22 cellular contexts compared by ENCODE assay signal in the genomic region with DNA sequence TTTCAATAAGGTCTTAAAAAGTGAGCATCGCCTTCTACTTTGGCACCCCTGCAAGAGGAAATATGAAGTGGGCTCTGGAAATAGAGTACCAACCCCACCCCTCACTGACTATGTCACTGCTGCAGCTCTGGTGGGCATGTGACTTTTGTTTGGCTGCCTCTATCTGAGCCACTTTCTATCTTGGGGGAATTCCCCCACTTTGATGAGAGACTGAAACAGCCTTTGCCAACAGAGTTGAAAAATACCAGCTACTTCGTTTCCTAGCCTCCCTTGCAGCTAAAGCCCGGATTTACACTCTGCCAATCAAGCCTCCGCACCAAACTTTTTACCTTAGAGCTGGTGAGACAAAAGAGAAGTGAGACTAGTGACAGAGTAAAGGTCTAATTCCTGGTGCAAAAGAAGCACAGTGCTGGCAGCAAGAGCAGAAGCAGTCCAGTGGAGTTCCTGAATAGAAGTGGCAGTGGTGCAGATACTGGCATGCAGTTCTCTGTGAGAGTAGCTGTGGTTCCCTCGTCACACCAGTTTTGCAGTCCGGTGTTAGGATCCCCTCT. TPM values are rescaled to one million over a fixed set of nuclear protein-coding genes. Genes with fewer than 3 reads are reported as not detected.
"Had no signal": no experiment of that assay in that cellular context is flagged by ENCODE, and none has a peak within 500 bp of the region (broad histone marks: within the 10 kb centered on the region; RNA-seq: fewer than 3 reads in every experiment).

No MANE protein-coding gene starts in this region.

- DNase-seq: KBM-7, MG63, NCI-H1092 treated with DMSO at 0.1 percent for 48 hours, NCI-H1436, NCI-H187, NCI-H2029, NCI-H2081 treated with DMSO at 0.1 percent for 48 hours, NCI-H2171, NCI-H226, NCI-H446, NCI-H510A, NCI-H524 treated with DMSO at 0.1 percent for 48 hours, NCI-H69, NCI-H774, PC-3, SHP77, SK-N-SH, SW 1271, T-cell had no signal

- H3K36me3 Mint-ChIP-seq: T-cell had no signal

- H3K4me3 Mint-ChIP-seq: T-cell had no signal

- H3K27me3 ChIP-seq: MG63 had no signal

- ATAC-seq: Panc1, PC-3, T-cell had no signal

- H3K27ac ChIP-seq: RWPE1 had no signal

- H3K4me2 ChIP-seq: SK-N-SH had no signal

- H3K9me2 ChIP-seq: SK-N-SH had no signal

- H3K4me1 Mint-ChIP-seq: T-cell had no signal

- H3K36me3 ChIP-seq: MG63 had no signal

- H3K9me3 Mint-ChIP-seq: T-cell had no signal

- H3K27ac Mint-ChIP-seq: T-cell had no signal

- H3K9me3 ChIP-seq: MG63, SK-N-SH had no signal

- H3K4me3 ChIP-seq: MG63 had no signal

RNA-seq across cellular contexts. Expression of a gene that starts 12.0 kb away (rescaled TPM):
- total RNA-seq: LHCN-M2 had no signal
